Comparison of ENCODE assay signal across 1 cellular context in genomic region chr12:93738199-93739058, GRCh38.
TF ChIP-seq lines count a peak whose summit lies in the region.

No MANE protein-coding gene starts in this region.

TF ChIP-seq in H1, 55 proteins besides CTCF, POLR2A, EP300 and RAD21 (continued from another document):
- no peak for TF ChIP-seq EGR1 (IDR thresholded peaks at IDR 0.05; ENCODE audit: borderline replicate concordance, low read depth, low read length)
- no peak for TF ChIP-seq MAFK (IDR thresholded peaks at IDR 0.05; ENCODE audit: low read depth, low read length)
- TF ChIP-seq SIX5 (IDR thresholded peaks at IDR 0.05; ENCODE audit: low read depth, low read length): no peak
- TF ChIP-seq, protein P1, sequence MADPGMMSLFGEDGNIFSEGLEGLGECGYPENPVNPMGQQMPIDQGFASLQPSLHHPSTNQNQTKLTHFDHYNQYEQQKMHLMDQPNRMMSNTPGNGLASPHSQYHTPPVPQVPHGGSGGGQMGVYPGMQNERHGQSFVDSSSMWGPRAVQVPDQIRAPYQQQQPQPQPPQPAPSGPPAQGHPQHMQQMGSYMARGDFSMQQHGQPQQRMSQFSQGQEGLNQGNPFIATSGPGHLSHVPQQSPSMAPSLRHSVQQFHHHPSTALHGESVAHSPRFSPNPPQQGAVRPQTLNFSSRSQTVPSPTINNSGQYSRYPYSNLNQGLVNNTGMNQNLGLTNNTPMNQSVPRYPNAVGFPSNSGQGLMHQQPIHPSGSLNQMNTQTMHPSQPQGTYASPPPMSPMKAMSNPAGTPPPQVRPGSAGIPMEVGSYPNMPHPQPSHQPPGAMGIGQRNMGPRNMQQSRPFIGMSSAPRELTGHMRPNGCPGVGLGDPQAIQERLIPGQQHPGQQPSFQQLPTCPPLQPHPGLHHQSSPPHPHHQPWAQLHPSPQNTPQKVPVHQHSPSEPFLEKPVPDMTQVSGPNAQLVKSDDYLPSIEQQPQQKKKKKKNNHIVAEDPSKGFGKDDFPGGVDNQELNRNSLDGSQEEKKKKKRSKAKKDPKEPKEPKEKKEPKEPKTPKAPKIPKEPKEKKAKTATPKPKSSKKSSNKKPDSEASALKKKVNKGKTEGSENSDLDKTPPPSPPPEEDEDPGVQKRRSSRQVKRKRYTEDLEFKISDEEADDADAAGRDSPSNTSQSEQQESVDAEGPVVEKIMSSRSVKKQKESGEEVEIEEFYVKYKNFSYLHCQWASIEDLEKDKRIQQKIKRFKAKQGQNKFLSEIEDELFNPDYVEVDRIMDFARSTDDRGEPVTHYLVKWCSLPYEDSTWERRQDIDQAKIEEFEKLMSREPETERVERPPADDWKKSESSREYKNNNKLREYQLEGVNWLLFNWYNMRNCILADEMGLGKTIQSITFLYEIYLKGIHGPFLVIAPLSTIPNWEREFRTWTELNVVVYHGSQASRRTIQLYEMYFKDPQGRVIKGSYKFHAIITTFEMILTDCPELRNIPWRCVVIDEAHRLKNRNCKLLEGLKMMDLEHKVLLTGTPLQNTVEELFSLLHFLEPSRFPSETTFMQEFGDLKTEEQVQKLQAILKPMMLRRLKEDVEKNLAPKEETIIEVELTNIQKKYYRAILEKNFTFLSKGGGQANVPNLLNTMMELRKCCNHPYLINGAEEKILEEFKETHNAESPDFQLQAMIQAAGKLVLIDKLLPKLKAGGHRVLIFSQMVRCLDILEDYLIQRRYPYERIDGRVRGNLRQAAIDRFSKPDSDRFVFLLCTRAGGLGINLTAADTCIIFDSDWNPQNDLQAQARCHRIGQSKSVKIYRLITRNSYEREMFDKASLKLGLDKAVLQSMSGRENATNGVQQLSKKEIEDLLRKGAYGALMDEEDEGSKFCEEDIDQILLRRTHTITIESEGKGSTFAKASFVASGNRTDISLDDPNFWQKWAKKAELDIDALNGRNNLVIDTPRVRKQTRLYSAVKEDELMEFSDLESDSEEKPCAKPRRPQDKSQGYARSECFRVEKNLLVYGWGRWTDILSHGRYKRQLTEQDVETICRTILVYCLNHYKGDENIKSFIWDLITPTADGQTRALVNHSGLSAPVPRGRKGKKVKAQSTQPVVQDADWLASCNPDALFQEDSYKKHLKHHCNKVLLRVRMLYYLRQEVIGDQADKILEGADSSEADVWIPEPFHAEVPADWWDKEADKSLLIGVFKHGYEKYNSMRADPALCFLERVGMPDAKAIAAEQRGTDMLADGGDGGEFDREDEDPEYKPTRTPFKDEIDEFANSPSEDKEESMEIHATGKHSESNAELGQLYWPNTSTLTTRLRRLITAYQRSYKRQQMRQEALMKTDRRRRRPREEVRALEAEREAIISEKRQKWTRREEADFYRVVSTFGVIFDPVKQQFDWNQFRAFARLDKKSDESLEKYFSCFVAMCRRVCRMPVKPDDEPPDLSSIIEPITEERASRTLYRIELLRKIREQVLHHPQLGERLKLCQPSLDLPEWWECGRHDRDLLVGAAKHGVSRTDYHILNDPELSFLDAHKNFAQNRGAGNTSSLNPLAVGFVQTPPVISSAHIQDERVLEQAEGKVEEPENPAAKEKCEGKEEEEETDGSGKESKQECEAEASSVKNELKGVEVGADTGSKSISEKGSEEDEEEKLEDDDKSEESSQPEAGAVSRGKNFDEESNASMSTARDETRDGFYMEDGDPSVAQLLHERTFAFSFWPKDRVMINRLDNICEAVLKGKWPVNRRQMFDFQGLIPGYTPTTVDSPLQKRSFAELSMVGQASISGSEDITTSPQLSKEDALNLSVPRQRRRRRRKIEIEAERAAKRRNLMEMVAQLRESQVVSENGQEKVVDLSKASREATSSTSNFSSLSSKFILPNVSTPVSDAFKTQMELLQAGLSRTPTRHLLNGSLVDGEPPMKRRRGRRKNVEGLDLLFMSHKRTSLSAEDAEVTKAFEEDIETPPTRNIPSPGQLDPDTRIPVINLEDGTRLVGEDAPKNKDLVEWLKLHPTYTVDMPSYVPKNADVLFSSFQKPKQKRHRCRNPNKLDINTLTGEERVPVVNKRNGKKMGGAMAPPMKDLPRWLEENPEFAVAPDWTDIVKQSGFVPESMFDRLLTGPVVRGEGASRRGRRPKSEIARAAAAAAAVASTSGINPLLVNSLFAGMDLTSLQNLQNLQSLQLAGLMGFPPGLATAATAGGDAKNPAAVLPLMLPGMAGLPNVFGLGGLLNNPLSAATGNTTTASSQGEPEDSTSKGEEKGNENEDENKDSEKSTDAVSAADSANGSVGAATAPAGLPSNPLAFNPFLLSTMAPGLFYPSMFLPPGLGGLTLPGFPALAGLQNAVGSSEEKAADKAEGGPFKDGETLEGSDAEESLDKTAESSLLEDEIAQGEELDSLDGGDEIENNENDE (IDR thresholded peaks at IDR 0.05; ENCODE audit: insufficient replicate concordance, low read length): no peak
- TF ChIP-seq JUND (IDR thresholded peaks at IDR 0.05; ENCODE audit: low read length): no peak
- TF ChIP-seq BCL11A (IDR thresholded peaks at IDR 0.05; ENCODE audit: low read depth in 2 of 2, low read length in 2 of 2): no peak
- TF ChIP-seq SAP30 (IDR thresholded peaks at IDR 0.05; ENCODE audit: insufficient read depth, insufficient replicate concordance, low read length): no peak
- no peak for TF ChIP-seq NRF1 (IDR thresholded peaks at IDR 0.05; ENCODE audit: low read depth, low read length)
- no peak for TF ChIP-seq GABPA (IDR thresholded peaks at IDR 0.05; ENCODE audit: borderline replicate concordance, insufficient read depth, low read length)
- no peak for TF ChIP-seq TAF7 (optimal IDR thresholded peaks at IDR 0.05; ENCODE audit: borderline replicate concordance, low read depth, low read length)
- no peak for TF ChIP-seq KDM1A (IDR thresholded peaks at IDR 0.05; ENCODE audit: borderline replicate concordance, low read length)
- TF ChIP-seq BACH1 (IDR thresholded peaks at IDR 0.05; ENCODE audit: low read length): no peak
- TF ChIP-seq RBBP5 (IDR thresholded peaks at IDR 0.05; ENCODE audit: borderline replicate concordance, low read depth, low read length): no peak
- no peak for TF ChIP-seq CHD1 (IDR thresholded peaks at IDR 0.05; ENCODE audit: low read depth, low read length)
